In genomic region chr5:24368121-24368520, GRCh38 we compare ENCODE assay signal across 17 cellular contexts.
"Had no signal": no experiment of that assay in that cellular context is flagged by ENCODE, and none has a peak within 500 bp of the region (broad histone marks: within the 10 kb centered on the region; RNA-seq: fewer than 3 reads in every experiment).

No MANE protein-coding gene starts in this region.

- H3K4me1 ChIP-seq: spleen, tibial nerve had no signal

- H3K36me3 Mint-ChIP-seq: activated naive CD4-positive, alpha-beta T cell treated with anti-CD3 and anti-CD28 coated beads, Interleukin-2, amount 10 ng/mL, durations not matched to agents 7 days and 5 days; natural killer cell; stimulated activated naive B cell treated with anti-CD40 and anti-IgM and Interleukin-4, amounts not matched to agents 10 μg/mL and 1 μg/mL and 100 μg/mL, for 72 hours had no signal

- H3K27ac Mint-ChIP-seq: activated CD4-positive, alpha-beta T cell treated with anti-CD3 and anti-CD28 coated beads, Interleukin-2, amount 10 ng/mL, durations not matched to agents 7 days and 5 days; activated naive CD4-positive, alpha-beta T cell treated with anti-CD3 and anti-CD28 coated beads, Interleukin-2, amount 10 ng/mL, durations not matched to agents 7 days and 5 days; activated T-helper 2 cell treated with anti-CD3 and anti-CD28 coated beads, Interferon-gamma antibody, Interleukin-2, Interleukin-4, amounts not matched to agents 10 μg/mL and 5 μg/mL and 100 μg/mL, durations not matched to agents 14 hours and 24 hours and 36 hours; natural killer cell; stimulated activated naive B cell treated with anti-CD40 and anti-IgM and Interleukin-4, amounts not matched to agents 10 μg/mL and 1 μg/mL and 100 μg/mL, for 72 hours had no signal

- ATAC-seq: left lobe of liver; mucosa of descending colon; natural killer cell; sciatic nerve; stimulated activated naive B cell treated with anti-CD40 and anti-IgM and Interleukin-4, amounts not matched to agents 10 μg/mL and 1 μg/mL and 100 μg/mL, for 72 hours had no signal

- DNase-seq: activated CD4-positive, alpha-beta T cell treated with anti-CD3 and anti-CD28 coated beads, Interleukin-2, amount 10 ng/mL, durations not matched to agents 7 days and 5 days; activated CD4-positive, CD25-positive, alpha-beta regulatory T cell; activated naive CD4-positive, alpha-beta T cell treated with anti-CD3 and anti-CD28 coated beads, Interleukin-2, amount 10 ng/mL, durations not matched to agents 7 days and 5 days; activated T-cell treated with anti-CD3 and anti-CD28 coated beads for 4 hours; foreskin melanocyte; head of caudate nucleus; mammary epithelial cell; mucosa of descending colon; natural killer cell; spleen; stimulated activated CD4-positive, alpha-beta T cell treated with anti-CD3 and anti-CD28 coated beads, Interleukin-1b, Interleukin-23, amount 100 ng/mL, for 48 hours; stimulated activated naive B cell treated with anti-CD40 and anti-IgM and Interleukin-4, amounts not matched to agents 10 μg/mL and 1 μg/mL and 100 μg/mL, for 72 hours had no signal

- H3K27me3 ChIP-seq: cardiac muscle cell, spleen, tibial nerve had no signal

- H3K4me3 Mint-ChIP-seq: activated CD4-positive, alpha-beta T cell treated with anti-CD3 and anti-CD28 coated beads, Interleukin-2, amount 10 ng/mL, durations not matched to agents 7 days and 5 days; activated naive CD4-positive, alpha-beta T cell treated with anti-CD3 and anti-CD28 coated beads, Interleukin-2, amount 10 ng/mL, durations not matched to agents 7 days and 5 days; natural killer cell; stimulated activated naive B cell treated with anti-CD40 and anti-IgM and Interleukin-4, amounts not matched to agents 10 μg/mL and 1 μg/mL and 100 μg/mL, for 72 hours had no signal

- H3K4me1 Mint-ChIP-seq: activated CD4-positive, alpha-beta T cell treated with anti-CD3 and anti-CD28 coated beads, Interleukin-2, amount 10 ng/mL, durations not matched to agents 7 days and 5 days; activated naive CD4-positive, alpha-beta T cell treated with anti-CD3 and anti-CD28 coated beads, Interleukin-2, amount 10 ng/mL, durations not matched to agents 7 days and 5 days; natural killer cell; stimulated activated naive B cell treated with anti-CD40 and anti-IgM and Interleukin-4, amounts not matched to agents 10 μg/mL and 1 μg/mL and 100 μg/mL, for 72 hours had no signal

- H3K36me3 ChIP-seq: cardiac muscle cell, spleen, tibial nerve had no signal

- H3K4me3 ChIP-seq: cardiac muscle cell, mucosa of descending colon, spleen, tibial nerve had no signal

- H3K27me3 Mint-ChIP-seq: activated CD4-positive, alpha-beta T cell treated with anti-CD3 and anti-CD28 coated beads, Interleukin-2, amount 10 ng/mL, durations not matched to agents 7 days and 5 days; activated naive CD4-positive, alpha-beta T cell treated with anti-CD3 and anti-CD28 coated beads, Interleukin-2, amount 10 ng/mL, durations not matched to agents 7 days and 5 days; stimulated activated naive B cell treated with anti-CD40 and anti-IgM and Interleukin-4, amounts not matched to agents 10 μg/mL and 1 μg/mL and 100 μg/mL, for 72 hours had no signal

- H3K9me3 ChIP-seq: mucosa of descending colon, tibial nerve had no signal

- H3K27ac ChIP-seq: cardiac muscle cell, spleen, tibial nerve had no signal
